29 cellular contexts compared by ENCODE assay signal in the genomic region with DNA sequence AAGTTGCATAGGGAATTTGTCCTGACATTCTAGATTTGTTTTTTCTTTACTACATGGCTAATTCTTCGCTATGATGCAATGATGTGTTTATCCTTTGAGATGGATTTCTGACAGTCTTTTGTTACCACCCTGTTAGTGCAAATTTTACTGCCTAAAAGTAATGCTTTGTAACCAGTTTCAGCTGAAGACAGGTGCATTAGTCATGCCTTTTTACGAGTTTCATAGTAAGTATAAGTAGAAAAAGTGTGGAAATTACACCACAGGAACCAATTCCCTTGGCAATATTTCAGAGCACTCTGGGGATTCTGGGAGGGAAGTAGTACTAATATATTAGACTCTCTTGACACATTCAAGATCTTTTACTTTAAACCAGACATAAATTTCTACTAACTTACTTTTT.
"Had no signal": no experiment of that assay in that cellular context is flagged by ENCODE, and none has a peak within 500 bp of the region (broad histone marks: within the 10 kb centered on the region; RNA-seq: fewer than 3 reads in every experiment).

No MANE protein-coding gene starts in this region.

- H2AFZ ChIP-seq: hepatocyte had no signal

- H3K4me3 ChIP-seq: adrenal gland, body of pancreas, cardiac muscle cell, colonic mucosa, gastrocnemius medialis, hepatocyte, ovary, sigmoid colon, thoracic aorta, uterus had no signal

- DNase-seq: activated B cell treated with CpG ODN at 0.5 μM for 24 hours; activated CD4-positive, alpha-beta T cell treated with anti-CD3 and anti-CD28 coated beads, Interleukin-2, amount 50 U/mL, for 1 hour; activated effector memory CD4-positive, alpha-beta T cell treated with anti-CD3 and anti-CD28 coated beads, Interleukin-2, amount 50 U/mL, for 16 hours; activated naive CD4-positive, alpha-beta T cell treated with anti-CD3 and anti-CD28 coated beads for 36 hours; activated naive CD8-positive, alpha-beta T cell treated with anti-CD3 and anti-CD28 coated beads for 36 hours; activated T-cell treated with anti-CD3 and anti-CD28 coated beads for 4 hours; adrenal gland; aorta; body of pancreas; cerebellar nuclear complex; colonic mucosa; effector CD8-positive, alpha-beta T cell; gastrocnemius medialis; glutamatergic neuron; left cardiac atrium; naive thymus-derived CD4-positive, alpha-beta T cell; ovary; retina; sigmoid colon; small intestine; stimulated activated CD4-positive, alpha-beta T cell treated with anti-CD3 and anti-CD28 coated beads, Interleukin-4, amount 100 ng/mL, for 24 hours; uterus had no signal

- H3K79me2 ChIP-seq: hepatocyte had no signal

- H3K27ac ChIP-seq: adrenal gland, body of pancreas, cardiac muscle cell, colonic mucosa, gastrocnemius medialis, hepatocyte, ovary, sigmoid colon, thoracic aorta, uterus had no signal

- ATAC-seq: body of pancreas; gastrocnemius medialis; left cardiac atrium; naive thymus-derived CD4-positive, alpha-beta T cell; stimulated activated effector memory CD8-positive, alpha-beta T cell treated with anti-CD3 and anti-CD28 coated beads, Interleukin-12 subunit alpha, Interleukin-12 subunit beta, amount 100 ng/mL, for 72 hours had no signal

- H3K36me3 ChIP-seq: adrenal gland, cardiac muscle cell, colonic mucosa, gastrocnemius medialis, ovary, sigmoid colon, thoracic aorta, uterus had no signal

- H3K4me3 Mint-ChIP-seq: activated B cell treated with CpG ODN at 0.5 μM for 24 hours; activated naive CD4-positive, alpha-beta T cell treated with anti-CD3 and anti-CD28 coated beads for 36 hours; activated naive CD8-positive, alpha-beta T cell treated with anti-CD3 and anti-CD28 coated beads for 36 hours; mesothelial cell of epicardium; naive thymus-derived CD4-positive, alpha-beta T cell; stimulated activated effector memory CD8-positive, alpha-beta T cell treated with anti-CD3 and anti-CD28 coated beads, Interleukin-12 subunit alpha, Interleukin-12 subunit beta, amount 100 ng/mL, for 72 hours; stimulated activated naive CD8-positive, alpha-beta T cell treated with anti-CD3 and anti-CD28 coated beads, Interleukin-15, Interleukin-2, amounts not matched to agents 100 ng/mL and 50 ng/mL, for 24 hours had no signal

- H3K27me3 ChIP-seq: adrenal gland, body of pancreas, cardiac muscle cell, colonic mucosa, gastrocnemius medialis, hepatocyte, ovary, sigmoid colon, uterus had no signal

- H3K4me1 Mint-ChIP-seq: activated B cell treated with CpG ODN at 0.5 μM for 24 hours; activated naive CD8-positive, alpha-beta T cell treated with anti-CD3 and anti-CD28 coated beads for 36 hours; mesothelial cell of epicardium; naive thymus-derived CD4-positive, alpha-beta T cell; stimulated activated effector memory CD8-positive, alpha-beta T cell treated with anti-CD3 and anti-CD28 coated beads, Interleukin-12 subunit alpha, Interleukin-12 subunit beta, amount 100 ng/mL, for 72 hours had no signal

- H3K27ac Mint-ChIP-seq: activated B cell treated with CpG ODN at 0.5 μM for 24 hours; activated naive CD4-positive, alpha-beta T cell treated with anti-CD3 and anti-CD28 coated beads for 36 hours; activated naive CD8-positive, alpha-beta T cell treated with anti-CD3 and anti-CD28 coated beads for 36 hours; mesothelial cell of epicardium; naive thymus-derived CD4-positive, alpha-beta T cell; progenitor cell of endocrine pancreas; stimulated activated effector memory CD8-positive, alpha-beta T cell treated with anti-CD3 and anti-CD28 coated beads, Interleukin-12 subunit alpha, Interleukin-12 subunit beta, amount 100 ng/mL, for 72 hours; stimulated activated naive CD8-positive, alpha-beta T cell treated with anti-CD3 and anti-CD28 coated beads, Interleukin-15, Interleukin-2, amounts not matched to agents 100 ng/mL and 50 ng/mL, for 24 hours had no signal

- H3K36me3 Mint-ChIP-seq: activated naive CD8-positive, alpha-beta T cell treated with anti-CD3 and anti-CD28 coated beads for 36 hours; mesothelial cell of epicardium; naive thymus-derived CD4-positive, alpha-beta T cell; stimulated activated effector memory CD8-positive, alpha-beta T cell treated with anti-CD3 and anti-CD28 coated beads, Interleukin-12 subunit alpha, Interleukin-12 subunit beta, amount 100 ng/mL, for 72 hours had no signal

- H3K9me3 Mint-ChIP-seq: activated B cell treated with CpG ODN at 0.5 μM for 24 hours; activated naive CD4-positive, alpha-beta T cell treated with anti-CD3 and anti-CD28 coated beads for 36 hours; activated naive CD8-positive, alpha-beta T cell treated with anti-CD3 and anti-CD28 coated beads for 36 hours; mesothelial cell of epicardium; stimulated activated naive CD8-positive, alpha-beta T cell treated with anti-CD3 and anti-CD28 coated beads, Interleukin-15, Interleukin-2, amounts not matched to agents 100 ng/mL and 50 ng/mL, for 24 hours had no signal

- H3K4me2 ChIP-seq: hepatocyte had no signal

- H3K9me3 ChIP-seq: adrenal gland, body of pancreas, colonic mucosa, gastrocnemius medialis, ovary, sigmoid colon, thoracic aorta, uterus had no signal

- H3K27me3 Mint-ChIP-seq: activated B cell treated with CpG ODN at 0.5 μM for 24 hours; activated naive CD8-positive, alpha-beta T cell treated with anti-CD3 and anti-CD28 coated beads for 36 hours; progenitor cell of endocrine pancreas; stimulated activated naive CD8-positive, alpha-beta T cell treated with anti-CD3 and anti-CD28 coated beads, Interleukin-15, Interleukin-2, amounts not matched to agents 100 ng/mL and 50 ng/mL, for 24 hours had no signal

- H3K4me1 ChIP-seq: adrenal gland, body of pancreas, colonic mucosa, gastrocnemius medialis, uterus had no signal
